In the genomic region with DNA sequence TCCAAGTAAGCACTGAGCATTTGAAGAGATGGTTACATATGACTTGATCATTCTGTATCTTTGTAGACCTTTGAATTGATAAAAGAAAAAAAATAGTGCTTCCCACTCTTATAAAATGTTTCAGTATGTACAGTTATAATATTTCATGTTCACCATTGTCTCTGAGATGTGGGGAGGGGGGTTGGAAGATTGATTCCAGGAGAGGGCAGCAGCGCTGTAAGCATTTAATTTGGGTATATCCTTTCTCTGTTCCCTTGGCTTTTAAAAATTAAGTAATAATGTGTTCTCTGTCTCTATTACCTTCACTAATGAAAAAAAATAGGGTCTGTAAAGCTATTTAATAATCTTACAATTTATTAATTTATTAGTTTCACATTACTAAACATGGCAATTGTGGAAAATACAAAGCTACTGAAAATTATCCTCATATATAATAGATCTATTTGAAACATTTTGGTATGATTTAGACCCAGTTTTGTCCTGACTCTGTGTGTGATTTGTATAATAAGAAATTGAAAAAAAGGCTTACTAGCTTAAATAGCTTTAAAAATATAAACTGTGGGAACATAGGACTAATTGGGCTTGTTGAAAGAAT, we compare ENCODE assay signal across 1 cellular context.
TF ChIP-seq lines count a peak whose summit lies in the region.

No MANE protein-coding gene starts in this region.

TF ChIP-seq in H1, 55 proteins besides CTCF, POLR2A, EP300 and RAD21 (continued from another document):
- TF ChIP-seq CBX8 (IDR thresholded peaks at IDR 0.05; ENCODE audit: borderline replicate concordance, low read depth, low read length) (no peak), ZNF274 (IDR thresholded peaks at IDR 0.05; ENCODE audit: borderline replicate concordance, extremely low read depth, low read length) (no peak), SP4 (IDR thresholded peaks at IDR 0.05; ENCODE audit: low read length) (no peak), RFX5 (IDR thresholded peaks at IDR 0.05; ENCODE audit: borderline replicate concordance, low read depth, low read length) (no peak), CREB1 (IDR thresholded peaks at IDR 0.05) (no peak), YY1 (IDR thresholded peaks at IDR 0.05; ENCODE audit: low read depth, low read length) (no peak), ASH2L (IDR thresholded peaks at IDR 0.05; ENCODE audit: low read length) (no peak), SRF (IDR thresholded peaks at IDR 0.05; ENCODE audit: low read depth, low read length) (no peak), RBBP5 (IDR thresholded peaks at IDR 0.05; ENCODE audit: borderline replicate concordance, low read depth, low read length) (no peak), KDM5A (IDR thresholded peaks at IDR 0.05; ENCODE audit: low read length) (no peak), CEBPB (IDR thresholded peaks at IDR 0.05; ENCODE audit: low read depth, low read length) (no peak)
- TF ChIP-seq, protein P1, sequence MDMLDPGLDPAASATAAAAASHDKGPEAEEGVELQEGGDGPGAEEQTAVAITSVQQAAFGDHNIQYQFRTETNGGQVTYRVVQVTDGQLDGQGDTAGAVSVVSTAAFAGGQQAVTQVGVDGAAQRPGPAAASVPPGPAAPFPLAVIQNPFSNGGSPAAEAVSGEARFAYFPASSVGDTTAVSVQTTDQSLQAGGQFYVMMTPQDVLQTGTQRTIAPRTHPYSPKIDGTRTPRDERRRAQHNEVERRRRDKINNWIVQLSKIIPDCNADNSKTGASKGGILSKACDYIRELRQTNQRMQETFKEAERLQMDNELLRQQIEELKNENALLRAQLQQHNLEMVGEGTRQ (IDR thresholded peaks at IDR 0.05; ENCODE audit: low read length): no peak
